10 cellular contexts compared by ENCODE assay signal in the genomic region with DNA sequence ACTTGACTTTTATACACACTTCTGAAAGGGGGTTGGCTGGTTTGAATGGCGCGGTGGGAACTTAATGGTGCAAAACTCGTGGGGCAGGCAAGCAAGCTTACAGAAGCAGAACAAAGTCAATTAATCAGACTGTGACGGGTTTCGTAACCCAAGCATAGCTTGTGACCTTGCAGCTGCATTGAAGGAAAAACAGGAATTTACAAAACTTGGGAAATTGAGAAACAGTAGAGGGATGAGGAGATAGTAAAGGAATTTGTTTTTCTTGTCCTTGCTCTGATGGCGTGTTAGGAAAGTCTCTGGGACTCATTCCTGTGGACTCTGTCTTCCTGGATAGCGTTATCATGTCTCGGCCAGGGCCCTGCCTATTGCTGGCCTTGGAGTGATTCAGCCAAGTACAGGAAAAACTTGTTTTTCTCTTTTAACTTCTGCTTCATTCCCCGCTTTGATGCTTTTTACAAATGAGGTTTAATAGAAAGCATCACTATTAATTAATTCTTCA.
DNase-seq lines count a peak whose midpoint lies in the region; ATAC-seq, FAIRE-seq and TF ChIP-seq lines count a peak whose summit lies in the region.
"Had no signal": no experiment of that assay in that cellular context is flagged by ENCODE, and none has a peak within 500 bp of the region (broad histone marks: within the 10 kb centered on the region; RNA-seq: fewer than 3 reads in every experiment).

No MANE protein-coding gene starts in this region.

- peaks cover 0 to 27% (median 3%) of the 10 kb centered on the region in 8 donors for H3K9me3 ChIP-seq in spleen
- H3K9me3 ChIP-seq: SJCRH30 had no signal

- intact Hi-C loops in posterior vena cava (cut with DNase I) (no loop called here), spleen (cut with DNase I; ENCODE audit: low total_unique reads) (no loop called here)

- no peak overlapping the region for H3K27ac ChIP-seq in spleen
- H3K27ac ChIP-seq: SJCRH30 had no signal

- peak; percentile 86 for FAIRE-seq in RCC 7860 (lab: Jason Lieb, UNC)
- FAIRE-seq: HTR-8/SVneo had no signal

- ATAC-seq in GM18498 (IDR thresholded peaks at IDR 0.05; ENCODE audit: unreplicated experiment) = no peak

- TF ChIP-seq CTCF in spleen (IDR thresholded peaks at IDR 0.05 in 8 of 11, conservative IDR thresholded peaks at IDR 0.05 in 3 of 11) = no peak

- H3K4me1 ChIP-seq in spleen = no peaks in the 10 kb centered on the region
- H3K4me1 ChIP-seq: SJCRH30 had no signal

- peak; percentile 8 for DNase-seq in EH (ENCODE audit: low read depth)
- peak; percentile 50 for DNase-seq in RCC 7860 (ENCODE audit: low spot score)
- DNase-seq in fibroblast of the conjunctiva (ENCODE audit: low read depth) = peak; percentile 40
- peak; percentile 84 for DNase-seq in posterior vena cava (ENCODE audit: low spot score)
- DNase-seq in spleen = no peak
- no peak for DNase-seq in NCI-H510A (lab: John Stamatoyannopoulos, UW)
- no peak for DNase-seq in NCI-H2107 treated with DMSO at 0.1 percent for 48 hours (lab: John Stamatoyannopoulos, UW; ENCODE audit: unreplicated experiment)
- DNase-seq: SJCRH30 had no signal

- 57 to 66% (median 62%) methylated on average over 9 of the region's 9 CpGs for WGBS in spleen, 5 donors

- no peak overlapping the region for H3K4me3 ChIP-seq in spleen
- H3K4me3 ChIP-seq: SJCRH30 had no signal

- H3K27me3 ChIP-seq in spleen (replicated peaks in 1 of 7) = no peaks in the 10 kb centered on the region

- H3K36me3 ChIP-seq in spleen = no peaks in the 10 kb centered on the region
- H3K36me3 ChIP-seq: SJCRH30 had no signal

- no peak for TF ChIP-seq POLR2A in spleen (IDR thresholded peaks at IDR 0.05)

Comparison
In these comparisons a context has a peak if more than half of its experiments do, and no peak if none do; other contexts are left out.
1. DNase-seq: peak in EH (single experiment), RCC 7860 (single experiment), fibroblast of the conjunctiva (single experiment) and posterior vena cava (single experiment); none in spleen (single experiment), NCI-H510A (single experiment) and NCI-H2107 treated with DMSO at 0.1 percent for 48 hours (single experiment).